Comparison of ENCODE assay signal across 8 cellular contexts in genomic region chr22:21817497-21817853, GRCh38. TPM values are rescaled to one million over a fixed set of nuclear protein-coding genes. Genes with fewer than 3 reads are reported as not detected.
DNase-seq lines count a peak whose midpoint lies in the region; ATAC-seq and TF ChIP-seq lines count a peak whose summit lies in the region.
"Not testable (repeated sequence)": the region's sequence is repeated elsewhere in the genome, so short reads cannot be mapped to it uniquely, and the experiment has no call there.

No MANE protein-coding gene starts in this region.

- H3K27me3 Mint-ChIP-seq in activated T-helper 1 cell treated with anti-CD3 and anti-CD28 coated beads, Interleukin-12 subunit alpha, Interleukin-12 subunit beta, Interleukin-2, Interleukin-4 antibody, amounts not matched to agents 30 ng/mL and 10 ng/mL and 1 ng/mL, durations not matched to agents 14 hours and 24 hours and 36 hours (ENCODE audit: insufficient read depth) = not testable (repeated sequence)

- 95 to 99% methylated on average over 3 of the region's 3 CpGs for WGBS in GM23248 (ENCODE audit: low coverage in 1 of 2, low lambda C conversion rate in 2 of 2, missing lambda C conversion rate in 2 of 2), 2 experiments
- 100% methylated on average over 2 of the region's 3 CpGs for WGBS in mammary epithelial cell (ENCODE audit: low coverage, missing lambda C conversion rate)
- WGBS in heart left ventricle, 4 donors = 90 to 93% (median 92%) methylated on average over 3 of the region's 3 CpGs

- H3K4me1 ChIP-seq in GM23248 (ENCODE audit: insufficient read depth) (peaks cover 18% of the 10 kb centered on the region), SJSA1 (replicated peaks) (peaks cover 30% of the 10 kb centered on the region), mammary epithelial cell (ENCODE audit: insufficient read depth, low read length) (peaks cover 16% of the 10 kb centered on the region), heart left ventricle (peaks cover 5 to 58% (median 36%) of the 10 kb centered on the region in 12 donors), muscle layer of duodenum (ENCODE audit: control insufficient read depth in 1 of 2, insufficient read depth in 2 of 2, low read length in 2 of 2) (peaks cover 16 to 36% of the 10 kb centered on the region in 2 donors), skeletal muscle tissue (ENCODE audit: control insufficient read depth in 3 of 3, insufficient read depth in 3 of 3, low read length in 3 of 3) (peaks cover 20 to 23% (median 21%) of the 10 kb centered on the region in 3 donors), upper lobe of right lung (peaks cover 42% of the 10 kb centered on the region)

- H2AFZ ChIP-seq in GM23248; mammary epithelial cell (ENCODE audit: low read depth, low read length): not testable (repeated sequence)

- BruUV-seq in mammary epithelial cell (replicated peaks; lab: Mats Ljungman, UMichigan) = not testable (repeated sequence)

- in situ Hi-C loops in GM23248 (cut with MboI); mammary epithelial cell (cut with MboI; ENCODE audit: low sequenced_read_pairs in 2 of 2): not testable (repeated sequence)

- not testable (repeated sequence) for H3K27me3 ChIP-seq in GM23248 (replicated peaks; ENCODE audit: insufficient read depth); SJSA1 (replicated peaks); mammary epithelial cell (ENCODE audit: insufficient read depth, low read length); heart left ventricle; muscle layer of duodenum (ENCODE audit: low read depth, low read length); skeletal muscle tissue (ENCODE audit: control insufficient read depth in 3 of 3, insufficient read depth in 3 of 3, low read length in 3 of 3); upper lobe of right lung

- not testable (repeated sequence) for TF ChIP-seq CTCF in mammary epithelial cell (conservative IDR thresholded peaks at IDR 0.05 in 1 of 2, IDR thresholded peaks at IDR 0.05 in 1 of 2; ENCODE audit: extremely low read depth in 1 of 2, insufficient read depth in 1 of 2, low read depth in 1 of 2, low read length in 2 of 2); heart left ventricle (IDR thresholded peaks at IDR 0.05); upper lobe of right lung (IDR thresholded peaks at IDR 0.05)

- H3K36me3 Mint-ChIP-seq in activated T-helper 1 cell treated with anti-CD3 and anti-CD28 coated beads, Interleukin-12 subunit alpha, Interleukin-12 subunit beta, Interleukin-2, Interleukin-4 antibody, amounts not matched to agents 30 ng/mL and 10 ng/mL and 1 ng/mL, durations not matched to agents 14 hours and 24 hours and 36 hours (ENCODE audit: low read depth) = peaks cover 12% of the 10 kb centered on the region

- not testable (repeated sequence) for H3K4me2 ChIP-seq in GM23248 (ENCODE audit: unreplicated experiment)
- peak overlapping the region; percentile 59 for H3K4me2 ChIP-seq in mammary epithelial cell (ENCODE audit: insufficient read depth, low read depth, low read length)

- ATAC-seq in heart left ventricle, upper lobe of right lung: not testable (repeated sequence)

- H3K36me3 ChIP-seq in GM23248 (ENCODE audit: low read depth); SJSA1; mammary epithelial cell (ENCODE audit: insufficient read depth, low read length); heart left ventricle; muscle layer of duodenum (ENCODE audit: control insufficient read depth in 1 of 2, insufficient read depth in 2 of 2, low read length in 2 of 2); skeletal muscle tissue (ENCODE audit: control insufficient read depth in 3 of 3, insufficient read depth in 3 of 3, low read length in 3 of 3); upper lobe of right lung: not testable (repeated sequence)

- not testable (repeated sequence) for H3K9me3 ChIP-seq in GM23248 (ENCODE audit: low read depth); SJSA1 (replicated peaks); mammary epithelial cell (replicated peaks; ENCODE audit: insufficient read depth, low read length); heart left ventricle; muscle layer of duodenum (ENCODE audit: control insufficient read depth in 1 of 2, low read length in 2 of 2); skeletal muscle tissue (ENCODE audit: control insufficient read depth in 3 of 3, low read length in 3 of 3); upper lobe of right lung

- H3K4me3 ChIP-seq in GM23248; SJSA1; mammary epithelial cell (replicated peaks in 1 of 3; ENCODE audit: insufficient read depth in 1 of 3, low read depth in 2 of 3, low read length in 3 of 3); upper lobe of right lung: not testable (repeated sequence)
- H3K4me3 ChIP-seq in heart left ventricle = peak overlapping the region in 2 of 12 donors; percentile 2 to 29
- peak overlapping the region in 1 of 2 donors; percentile 0 for H3K4me3 ChIP-seq in muscle layer of duodenum (ENCODE audit: low read depth in 1 of 2, low read length in 2 of 2)
- H3K4me3 ChIP-seq in skeletal muscle tissue (ENCODE audit: low read length in 3 of 3) = peak overlapping the region in 1 of 3 donors; percentile 27

- H3K9ac ChIP-seq in GM23248 = peak overlapping the region; percentile 73
- not testable (repeated sequence) for H3K9ac ChIP-seq in mammary epithelial cell (ENCODE audit: insufficient read depth, low read length)
- peak overlapping the region in 1 of 3 donors; percentile 28 for H3K9ac ChIP-seq in skeletal muscle tissue (ENCODE audit: low read depth in 1 of 3, low read length in 3 of 3)

- H3K9me2 ChIP-seq in GM23248 (ENCODE audit: insufficient read depth) = not testable (repeated sequence)

- H3K9me3 Mint-ChIP-seq in activated T-helper 1 cell treated with anti-CD3 and anti-CD28 coated beads, Interleukin-12 subunit alpha, Interleukin-12 subunit beta, Interleukin-2, Interleukin-4 antibody, amounts not matched to agents 30 ng/mL and 10 ng/mL and 1 ng/mL, durations not matched to agents 14 hours and 24 hours and 36 hours = not testable (repeated sequence)

- CTCF ChIA-PET in mammary epithelial cell (lab: Charles Lee; ENCODE audit: low non-redundant PET) = not testable (repeated sequence)

- H3K79me2 ChIP-seq in GM23248 (ENCODE audit: insufficient read depth) (peaks cover 97% of the 10 kb centered on the region), mammary epithelial cell (ENCODE audit: insufficient read depth, low read length) (peaks cover 91% of the 10 kb centered on the region)

- intact Hi-C loops in activated T-helper 1 cell treated with anti-CD3 and anti-CD28 coated beads, Interleukin-12 subunit alpha, Interleukin-12 subunit beta, Interleukin-2, Interleukin-4 antibody, amounts not matched to agents 30 ng/mL and 10 ng/mL and 1 ng/mL, durations not matched to agents 14 hours and 24 hours and 36 hours (cut with micrococcal nuclease) = loop anchor here (5.0 kb wide), 2 partner anchors 120 to 135 kb away; partner anchors contain the start of gene PPM1F
- intact Hi-C loops in mammary epithelial cell (cut with micrococcal nuclease) = loop anchor here (10.0 kb wide), 1 partner anchor 47 kb away; the partner anchor contains the start of gene MAPK1
- intact Hi-C loops in heart left ventricle (cut with DNase I) = loop anchor here in 5 of 10 donors (5.0 to 10.0 kb wide), 3 partner anchors 45 to 83 kb away; partner anchors contain the start of genes MAPK1 (in 2 of the 5) and YPEL1 (in 1 of the 5)
- intact Hi-C loops in upper lobe of right lung (cut with DNase I) = not testable (repeated sequence)

- peaks cover 24% of the 10 kb centered on the region for H3F3A ChIP-seq in GM23248 (ENCODE audit: insufficient read depth)

- not testable (repeated sequence) for TF ChIP-seq POLR2A in heart left ventricle (IDR thresholded peaks at IDR 0.05)

- peak overlapping the region; percentile 65 for H3K4me3 Mint-ChIP-seq in activated T-helper 1 cell treated with anti-CD3 and anti-CD28 coated beads, Interleukin-12 subunit alpha, Interleukin-12 subunit beta, Interleukin-2, Interleukin-4 antibody, amounts not matched to agents 30 ng/mL and 10 ng/mL and 1 ng/mL, durations not matched to agents 14 hours and 24 hours and 36 hours

- not testable (repeated sequence) for DNase-seq in GM23248; SJSA1 (ENCODE audit: low read depth in 1 of 2, low spot score in 2 of 2); activated T-helper 1 cell treated with anti-CD3 and anti-CD28 coated beads, Interleukin-12 subunit alpha, Interleukin-12 subunit beta, Interleukin-2, Interleukin-4 antibody, amounts not matched to agents 30 ng/mL and 10 ng/mL and 1 ng/mL, durations not matched to agents 14 hours and 24 hours and 36 hours (ENCODE audit: low spot score); mammary epithelial cell; heart left ventricle; upper lobe of right lung

- H3K27ac ChIP-seq in GM23248 = peak overlapping the region; percentile 90
- peak overlapping the region; percentile 88 for H3K27ac ChIP-seq in SJSA1
- H3K27ac ChIP-seq in mammary epithelial cell (ENCODE audit: insufficient read depth, low read depth, low read length) = peak overlapping the region; percentile 84
- H3K27ac ChIP-seq in heart left ventricle = peak overlapping the region in 9 of 12 donors; percentile 40 to 90 (median 60)
- H3K27ac ChIP-seq in muscle layer of duodenum (ENCODE audit: low read length) = peak overlapping the region; percentile 70
- H3K27ac ChIP-seq in skeletal muscle tissue (ENCODE audit: low read depth, low read length) = peak overlapping the region; percentile 57
- H3K27ac ChIP-seq in upper lobe of right lung = peak overlapping the region; percentile 87

- H3K4me1 Mint-ChIP-seq in activated T-helper 1 cell treated with anti-CD3 and anti-CD28 coated beads, Interleukin-12 subunit alpha, Interleukin-12 subunit beta, Interleukin-2, Interleukin-4 antibody, amounts not matched to agents 30 ng/mL and 10 ng/mL and 1 ng/mL, durations not matched to agents 14 hours and 24 hours and 36 hours (ENCODE audit: low read depth) = peaks cover 47% of the 10 kb centered on the region

- H4K20me1 ChIP-seq in GM23248 (ENCODE audit: insufficient read depth); mammary epithelial cell (ENCODE audit: insufficient read depth, low read length): not testable (repeated sequence)

- dilution Hi-C loops in mammary epithelial cell (cut with HindIII; ENCODE audit: low sequenced_read_pairs) = not testable (repeated sequence)

- peak overlapping the region; percentile 96 for H3K27ac Mint-ChIP-seq in activated T-helper 1 cell treated with anti-CD3 and anti-CD28 coated beads, Interleukin-12 subunit alpha, Interleukin-12 subunit beta, Interleukin-2, Interleukin-4 antibody, amounts not matched to agents 30 ng/mL and 10 ng/mL and 1 ng/mL, durations not matched to agents 14 hours and 24 hours and 36 hours

RNA-seq across cellular contexts. Expression of gene MAPK1, which starts 50.0 kb away (rescaled TPM):
- 70.2 and 72.3 TPM in 2 replicates for total RNA-seq in GM23248 (2014; rRNA removed; shearing (Covaris generic))
- polyA plus RNA-seq in GM23248 (2016; fragmentation: Nextera tagmentation; extraction: Ambion mirVana) (76.0 and 83.6 TPM in 2 replicates), mammary epithelial cell (69.1 TPM), heart left ventricle (10 to 100 TPM in 1 of 2 donors, 1 to 10 TPM in 1; 8.0 to 31.8 TPM)
- total RNA-seq in SJSA1 (2014; rRNA removed; shearing (Covaris generic)) = 69.2 and 113 TPM in 2 replicates
- 80.2 and 91.3 TPM in 2 replicates for total RNA-seq in activated T-helper 1 cell treated with anti-CD3 and anti-CD28 coated beads, Interleukin-12 subunit alpha, Interleukin-12 subunit beta, Interleukin-2, Interleukin-4 antibody, amounts not matched to agents 30 ng/mL and 10 ng/mL and 1 ng/mL, durations not matched to agents 14 hours and 24 hours and 36 hours
- total RNA-seq in mammary epithelial cell (100 to 1,000 TPM; 106 to 147 TPM), heart left ventricle (100 to 1,000 TPM in 6 of 9 donors, 10 to 100 TPM in 3; 30.1 to 140 (median 106) TPM), skeletal muscle tissue (38.6 TPM), upper lobe of right lung (134 TPM)
- polyA minus RNA-seq in mammary epithelial cell = 86.6 TPM
